17 cellular contexts compared by ENCODE assay signal in genomic region chr9:132348676-132349075, GRCh38. TPM values are rescaled to one million over a fixed set of nuclear protein-coding genes. Genes with fewer than 3 reads are reported as not detected.
DNase-seq lines count a peak whose midpoint lies in the region; ATAC-seq, FAIRE-seq and TF ChIP-seq lines count a peak whose summit lies in the region.
"Had no signal": no experiment of that assay in that cellular context is flagged by ENCODE, and none has a peak within 500 bp of the region (broad histone marks: within the 10 kb centered on the region; RNA-seq: fewer than 3 reads in every experiment).

No MANE protein-coding gene starts in this region.

- WGBS in stomach, 5 donors = 68 to 73% (median 72%) methylated on average over 5 of the region's 5 CpGs

- no peak for FAIRE-seq in GM19239 (lab: Jason Lieb, UNC)
- FAIRE-seq: urothelium cell line had no signal

- H3K9me3 ChIP-seq in stomach = no peaks in the 10 kb centered on the region
- H3K9me3 ChIP-seq: left lung had no signal

- H3K27ac Mint-ChIP-seq in activated CD8-positive, alpha-beta memory T cell treated with anti-CD3 and anti-CD28 coated beads, Interleukin-2, amount 10 ng/mL, durations not matched to agents 7 days and 5 days = peak overlapping the region; percentile 94
- peak overlapping the region; percentile 87 to 91 for H3K27ac Mint-ChIP-seq in T-cell

- no peak for ATAC-seq in activated CD8-positive, alpha-beta memory T cell treated with anti-CD3 and anti-CD28 coated beads, Interleukin-2, amount 10 ng/mL, durations not matched to agents 7 days and 5 days
- no peak for ATAC-seq in T-cell (replicated peaks in 1 of 4)
- ATAC-seq: left lung, SK-N-SH treated with all-trans-retinoic acid at 6 μM for 48 hours had no signal

- TF ChIP-seq CTCF in epithelial cell of proximal tubule (conservative IDR thresholded peaks at IDR 0.05; ENCODE audit: low read depth, low read length) (no peak), stomach (IDR thresholded peaks at IDR 0.05) (no peak)

- H3K27me3 ChIP-seq in stomach = no peaks in the 10 kb centered on the region
- H3K27me3 ChIP-seq: left lung had no signal

- POLR2A ChIA-PET in T-cell (lab: Charles Lee) = no interaction called here

- H3K4me3 ChIP-seq in epithelial cell of proximal tubule (ENCODE audit: low read depth, low read length) (no peak overlapping the region), stomach (no peak overlapping the region)
- H3K4me3 ChIP-seq: left lung, PC-9 had no signal

- H3K9me3 Mint-ChIP-seq in activated CD8-positive, alpha-beta memory T cell treated with anti-CD3 and anti-CD28 coated beads, Interleukin-2, amount 10 ng/mL, durations not matched to agents 7 days and 5 days (ENCODE audit: low read depth) = no peaks in the 10 kb centered on the region
- no peaks in the 10 kb centered on the region for H3K9me3 Mint-ChIP-seq in T-cell

- CTCF ChIA-PET in activated CD8-positive, alpha-beta memory T cell treated with anti-CD3 and anti-CD28 coated beads, Interleukin-2, amount 10 ng/mL, durations not matched to agents 7 days and 5 days (lab: Charles Lee) = interaction anchor here (1.9 kb wide), 1 partner anchor 90 kb away, joined by 4 read pairs; no protein-coding TSS in a partner anchor
- CTCF ChIA-PET in T-cell (lab: Charles Lee) = no interaction called here

- no peak overlapping the region for H3K27ac ChIP-seq in stomach
- H3K27ac ChIP-seq: left lung, PC-9 had no signal

- H3K4me1 Mint-ChIP-seq in activated CD8-positive, alpha-beta memory T cell treated with anti-CD3 and anti-CD28 coated beads, Interleukin-2, amount 10 ng/mL, durations not matched to agents 7 days and 5 days = peaks cover 46% of the 10 kb centered on the region
- peaks cover 37 to 61% (median 57%) of the 10 kb centered on the region in 3 donors for H3K4me1 Mint-ChIP-seq in T-cell

- no peak for TF ChIP-seq EP300 in stomach (IDR thresholded peaks at IDR 0.05)

- DNase-seq in activated CD8-positive, alpha-beta memory T cell treated with anti-CD3 and anti-CD28 coated beads, Interleukin-2, amount 10 ng/mL, durations not matched to agents 7 days and 5 days = no peak
- DNase-seq in activated CD8-positive, alpha-beta memory T cell treated with anti-CD3 and anti-CD28 coated beads, Interleukin-2, amount 50 U/mL, for 4 hours = no peak
- DNase-seq in T-cell (no peak), epithelial cell of proximal tubule (ENCODE audit: low read depth) (peak; percentile 67), renal cortical epithelial cell (ENCODE audit: low read depth) (peak; percentile 78), GM19239 (ENCODE audit: insufficient read length, low spot score) (no peak), stomach (no peak), NCI-H526 treated with DMSO at 0.1 percent for 48 hours (lab: John Stamatoyannopoulos, UW) (no peak)
- DNase-seq: cerebellar nuclear complex; COR-L47; left lung; NCI-H2081; NCI-H526; PC-9; stimulated activated CD4-positive, alpha-beta T cell treated with anti-CD3 and anti-CD28 coated beads, Interleukin-12 subunit alpha, Interleukin-12 subunit beta, amount 100 ng/mL, for 4 hours had no signal

- no peaks in the 10 kb centered on the region for H3K27me3 Mint-ChIP-seq in activated CD8-positive, alpha-beta memory T cell treated with anti-CD3 and anti-CD28 coated beads, Interleukin-2, amount 10 ng/mL, durations not matched to agents 7 days and 5 days
- H3K27me3 Mint-ChIP-seq in T-cell = no peaks in the 10 kb centered on the region

- H3K4me1 ChIP-seq in stomach = peaks cover 24 to 39% (median 33%) of the 10 kb centered on the region in 4 donors

- TF ChIP-seq POLR2A in stomach (IDR thresholded peaks at IDR 0.05) = no peak

- intact Hi-C loops in stomach (cut with DNase I; ENCODE audit: low total_unique reads) = no loop called here

- no peak overlapping the region for H3K4me3 Mint-ChIP-seq in activated CD8-positive, alpha-beta memory T cell treated with anti-CD3 and anti-CD28 coated beads, Interleukin-2, amount 10 ng/mL, durations not matched to agents 7 days and 5 days
- no peak overlapping the region for H3K4me3 Mint-ChIP-seq in T-cell

- H3K36me3 Mint-ChIP-seq in activated CD8-positive, alpha-beta memory T cell treated with anti-CD3 and anti-CD28 coated beads, Interleukin-2, amount 10 ng/mL, durations not matched to agents 7 days and 5 days = peaks cover 67% of the 10 kb centered on the region
- peaks cover 44% of the 10 kb centered on the region for H3K36me3 Mint-ChIP-seq in T-cell

- H3K36me3 ChIP-seq in stomach = peaks cover 65 to 97% (median 88%) of the 10 kb centered on the region in 4 donors

RNA-seq across cellular contexts. Expression of gene SETX, which starts 6.1 kb away (rescaled TPM):
- 10 to 100 TPM; 58.8 to 70.5 TPM for total RNA-seq in activated CD8-positive, alpha-beta memory T cell treated with anti-CD3 and anti-CD28 coated beads, Interleukin-2, amount 10 ng/mL, durations not matched to agents 7 days and 5 days
- 10 to 100 TPM; 63.9 to 73.2 (median 65.0) TPM for total RNA-seq in T-cell
- total RNA-seq in epithelial cell of proximal tubule = 24.9 and 34.7 TPM in 2 replicates
- 73.5 and 87.4 TPM in 2 replicates for total RNA-seq in renal cortical epithelial cell
- 10 to 100 TPM; 33.9 to 96.7 (median 35.6) TPM for total RNA-seq in stomach
- 10 to 100 TPM in 1 of 3 donors, 1 to 10 TPM in 2; 7.9 to 15.2 (median 8.4) TPM for polyA plus RNA-seq in stomach

RNA-seq across cellular contexts. Expression of gene TTF1, which starts 58.0 kb away (rescaled TPM):
- 10 to 100 TPM; 29.7 to 30.0 TPM for total RNA-seq in activated CD8-positive, alpha-beta memory T cell treated with anti-CD3 and anti-CD28 coated beads, Interleukin-2, amount 10 ng/mL, durations not matched to agents 7 days and 5 days
- total RNA-seq in T-cell (10 to 100 TPM; 12.5 to 20.9 (median 19.2) TPM), epithelial cell of proximal tubule (16.3 and 29.8 TPM in 2 replicates), renal cortical epithelial cell (13.5 and 18.4 TPM in 2 replicates), stomach (10 to 100 TPM in 2 of 5 donors, 1 to 10 TPM in 3; 4.0 to 13.4 (median 4.9) TPM)
- polyA plus RNA-seq in stomach = 10 to 100 TPM; 13.6 to 18.5 (median 16.6) TPM

Comparison
In these comparisons a context has a peak if more than half of its experiments do, and no peak if none do; other contexts are left out.
1. DNase-seq: peak in epithelial cell of proximal tubule (single experiment) and renal cortical epithelial cell (single experiment); none in activated CD8-positive, alpha-beta memory T cell treated with anti-CD3 and anti-CD28 coated beads, Interleukin-2, amount 10 ng/mL, durations not matched to agents 7 days and 5 days (single experiment), activated CD8-positive, alpha-beta memory T cell treated with anti-CD3 and anti-CD28 coated beads, Interleukin-2, amount 50 U/mL, for 4 hours (single experiment), T-cell (0 of 34), GM19239 (single experiment), stomach (single experiment) and NCI-H526 treated with DMSO at 0.1 percent for 48 hours (single experiment).